In genomic region chr2:164842624-164842966, GRCh38 we compare ENCODE assay signal across 13 cellular contexts. TPM values are rescaled to one million over a fixed set of nuclear protein-coding genes. Genes with fewer than 3 reads are reported as not detected.
DNase-seq lines count a peak whose midpoint lies in the region; ATAC-seq, FAIRE-seq and TF ChIP-seq lines count a peak whose summit lies in the region.
"Had no signal": no experiment of that assay in that cellular context is flagged by ENCODE, and none has a peak within 500 bp of the region (broad histone marks: within the 10 kb centered on the region; RNA-seq: fewer than 3 reads in every experiment).

No MANE protein-coding gene starts in this region.

- peaks cover 5% of the 10 kb centered on the region for H3K27me3 Mint-ChIP-seq in endothelial cell (ENCODE audit: unreplicated experiment)
- peaks cover 45% of the 10 kb centered on the region for H3K27me3 Mint-ChIP-seq in nephron progenitor cell (ENCODE audit: low read depth, poor library complexity)

- H3K27ac ChIP-seq in A549 (no peak overlapping the region; a peak in 1 of 6 replicates), KMS-11 (no peak overlapping the region)
- H3K27ac ChIP-seq: HL-60 had no signal

- no peak for FAIRE-seq in A549 (lab: Jason Lieb, UNC)

- H3K4me1 Mint-ChIP-seq in endothelial cell (ENCODE audit: unreplicated experiment) (peaks cover 11% of the 10 kb centered on the region), nephron progenitor cell (peaks cover 9% of the 10 kb centered on the region)

- no peaks in the 10 kb centered on the region for H3K36me3 ChIP-seq in KMS-11 (ENCODE audit: insufficient read depth)
- H3K36me3 ChIP-seq: BE2C had no signal

- H3K27ac Mint-ChIP-seq in endothelial cell (ENCODE audit: unreplicated experiment) (no peak overlapping the region), nephron progenitor cell (no peak overlapping the region)
- H3K27ac Mint-ChIP-seq: activated T-helper 2 cell treated with anti-CD3 and anti-CD28 coated beads, Interferon-gamma antibody, Interleukin-2, Interleukin-4, amounts not matched to agents 10 μg/mL and 5 μg/mL and 100 μg/mL, durations not matched to agents 14 hours and 24 hours and 36 hours had no signal

- DNase-seq in A549 (ENCODE audit: low read depth in 1 of 2, low spot score in 1 of 2) (no peak), endothelial cell (ENCODE audit: low spot score) (no peak), nephron progenitor cell (no peak), GM03348 (ENCODE audit: low spot score) (no peak), NCI-H226 (no peak)
- DNase-seq: GOT3 had no signal

- no peak for TF ChIP-seq EP300 in A549 (IDR thresholded peaks at IDR 0.05)

- H3K27me3 ChIP-seq in KMS-11 (ENCODE audit: insufficient read depth, low read depth): no peaks in the 10 kb centered on the region
- H3K27me3 ChIP-seq: BE2C had no signal

- H3K9ac ChIP-seq in KMS-11: no peak overlapping the region

- TF ChIP-seq POLR2A in A549 (IDR thresholded peaks at IDR 0.05; ENCODE audit: low read length): no peak

- ATAC-seq in A549 (no peak), GM18502 (IDR thresholded peaks at IDR 0.05; ENCODE audit: poor library complexity, unreplicated experiment) (no peak)
- ATAC-seq in activated CD4-positive, CD25-positive, alpha-beta regulatory T cell treated with anti-CD3 and anti-CD28 coated beads, Interleukin-2, amount 50 U/mL, for 24 hours: no peak

- TF ChIP-seq CTCF in A549 (IDR thresholded peaks at IDR 0.05) (no peak), KMS-11 (conservative IDR thresholded peaks at IDR 0.05; ENCODE audit: low read depth, low read length) (no peak), endothelial cell (IDR thresholded peaks at IDR 0.05; ENCODE audit: unreplicated experiment) (no peak), nephron progenitor cell (IDR thresholded peaks at IDR 0.05) (no peak)

- peak overlapping the region; percentile 88 for H3K4me3 Mint-ChIP-seq in endothelial cell (ENCODE audit: unreplicated experiment)
- peak overlapping the region; percentile 83 for H3K4me3 Mint-ChIP-seq in nephron progenitor cell

- no peaks in the 10 kb centered on the region for H3K9me3 Mint-ChIP-seq in endothelial cell (ENCODE audit: unreplicated experiment)
- H3K9me3 Mint-ChIP-seq in nephron progenitor cell: no peaks in the 10 kb centered on the region
- H3K9me3 Mint-ChIP-seq: activated T-helper 2 cell treated with anti-CD3 and anti-CD28 coated beads, Interferon-gamma antibody, Interleukin-2, Interleukin-4, amounts not matched to agents 10 μg/mL and 5 μg/mL and 100 μg/mL, durations not matched to agents 14 hours and 24 hours and 36 hours had no signal

- peak overlapping the region; percentile 99; the same call in 1 of the 2 replicates for H2AFZ ChIP-seq in KMS-11 (ENCODE audit: low read depth)

- WGBS in A549 (ENCODE audit: missing lambda C conversion rate): 40% methylated on average over 8 of the region's 8 CpGs

- H3K79me2 ChIP-seq in KMS-11 (ENCODE audit: insufficient read depth, low read depth): no peaks in the 10 kb centered on the region

- TF ChIP-seq RAD21 in A549 (conservative IDR thresholded peaks at IDR 0.05 in 1 of 2, IDR thresholded peaks at IDR 0.05 in 1 of 2): no peak

- H3K4me1 ChIP-seq in A549 (peaks cover 25% of the 10 kb centered on the region), KMS-11 (ENCODE audit: low read depth, poor library complexity, severe bottlenecking) (peaks cover 13% of the 10 kb centered on the region)
- H3K4me1 ChIP-seq: BE2C had no signal

- H3K36me3 Mint-ChIP-seq in endothelial cell (ENCODE audit: low read depth, unreplicated experiment) (no peaks in the 10 kb centered on the region), nephron progenitor cell (ENCODE audit: low read depth) (no peaks in the 10 kb centered on the region)

- H3K4me3 ChIP-seq in A549 (peak overlapping the region; percentile 70), KMS-11 (IDR thresholded peaks at IDR 0.05; ENCODE audit: insufficient read depth, low read depth, low read length) (no peak overlapping the region)

- POLR2A ChIA-PET in A549 (lab: Yijun Ruan, JAX): interaction anchor here (0.6 to 1.7 kb wide), 6 partner anchors 17 to 107 kb away, joined by 3 to 10 read pairs (median 6); no protein-coding TSS in a partner anchor

- no peaks in the 10 kb centered on the region for H3K9me3 ChIP-seq in A549
- H3K9me3 ChIP-seq: BE2C had no signal

- H4K20me1 ChIP-seq in KMS-11 (ENCODE audit: insufficient read depth): no peaks in the 10 kb centered on the region

- H3K4me2 ChIP-seq in A549 (peak overlapping the region; percentile 94), KMS-11 (peak overlapping the region; percentile 64)

- CTCF ChIA-PET in A549 (lab: Yijun Ruan, JAX): interaction anchor here (0.8 to 2.3 kb wide), 27 partner anchors 9 to 781 kb away, joined by 3 to 17 read pairs (median 4); no protein-coding TSS in a partner anchor

TF ChIP-seq in A549, 52 proteins besides CTCF, POLR2A, EP300 and RAD21:
- TF ChIP-seq ELK1 (IDR thresholded peaks at IDR 0.05; ENCODE audit: low read depth, low read length): no peak
- no peak for TF ChIP-seq NR3C1 (IDR thresholded peaks at IDR 0.05)
- no peak for TF ChIP-seq CEBPB (IDR thresholded peaks at IDR 0.05)
- TF ChIP-seq KDM1A (IDR thresholded peaks at IDR 0.05; ENCODE audit: low read depth): no peak
- TF ChIP-seq FOSB (CRISPR knock-in tag; IDR thresholded peaks at IDR 0.05): no peak
- no peak for TF ChIP-seq ZNF302 (CRISPR knock-in tag; IDR thresholded peaks at IDR 0.05)

RNA-seq across cellular contexts. Expression of gene COBLL1, which starts 1.0 kb away (rescaled TPM):
- 5.3 and 7.1 TPM in 2 replicates for polyA plus RNA-seq in A549 (2011; rRNA removed)
- polyA plus RNA-seq in A549 (2012; cell fraction: cytosol; rRNA removed): 1.7 and 1.8 TPM in 2 replicates
- 1.2 and 1.4 TPM in 2 replicates for polyA plus RNA-seq in A549 (2012; cell fraction: nucleus; rRNA removed)
- 2.4 to 2.6 TPM (median 2.6 TPM) in 3 replicates for polyA plus RNA-seq in A549 (2017; fragmentation: RNase III; extraction: RNeasy Plus Mini Kit Qiagen cat#74134 plus additional on column Dnase treatment)
- 7.2 and 11.0 TPM in 2 replicates for polyA minus RNA-seq in A549 (2011; rRNA and poly(A)+ RNA removed)
- 46.6 TPM for total RNA-seq in endothelial cell (ENCODE audit: unreplicated experiment)
- total RNA-seq: T-helper 1 cell treated with Interleukin-12 subunit alpha and Interleukin-12 subunit beta and Interleukin-4 antibody, amounts not matched to agents 30 ng/mL and 1 ng/mL, for 36 hours had no signal
